Comparison of ENCODE assay signal across 27 cellular contexts in the genomic region with DNA sequence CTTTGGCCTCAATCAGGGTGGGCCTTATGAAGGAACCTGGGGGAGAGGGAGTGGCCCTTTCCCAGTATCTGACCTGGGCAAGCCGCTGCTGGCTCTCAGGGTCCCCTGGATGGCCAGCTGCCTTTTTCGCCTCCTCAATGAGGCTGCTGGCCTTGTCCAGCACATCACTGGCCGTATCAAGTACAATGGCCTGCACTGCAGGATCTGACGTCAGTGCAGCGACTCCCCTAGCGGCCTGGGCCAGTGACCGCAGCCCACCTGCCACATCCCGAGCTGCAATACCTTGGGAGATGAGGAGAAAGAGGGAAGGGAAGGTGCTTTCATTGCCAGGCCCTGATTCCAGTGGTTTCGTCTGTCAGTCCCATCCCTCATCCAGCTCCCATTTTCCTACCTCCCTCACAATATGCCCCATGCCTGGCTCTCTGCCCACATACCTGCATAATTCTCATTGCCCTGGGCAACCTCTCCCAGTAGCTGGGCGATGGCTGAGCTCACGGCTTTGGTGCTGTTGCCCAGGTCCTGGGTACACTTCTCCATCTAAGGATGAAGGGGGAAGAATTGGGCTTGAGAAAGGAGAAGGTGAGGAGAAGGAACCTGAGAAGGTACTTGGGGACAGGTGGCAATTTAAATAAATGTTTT. TPM values are rescaled to one million over a fixed set of nuclear protein-coding genes. Genes with fewer than 3 reads are reported as not detected.
DNase-seq lines count a peak whose midpoint lies in the region; ATAC-seq, FAIRE-seq and TF ChIP-seq lines count a peak whose summit lies in the region.
"Had no signal": no experiment of that assay in that cellular context is flagged by ENCODE, and none has a peak within 500 bp of the region (broad histone marks: within the 10 kb centered on the region; RNA-seq: fewer than 3 reads in every experiment).

No MANE protein-coding gene starts in this region.

- POLR2A ChIA-PET in K562 (lab: Yijun Ruan, JAX), result interaction anchor here (0.6 to 2.5 kb wide), 7 partner anchors 9 to 752 kb away, joined by 3 to 17 read pairs (median 4); a partner anchor contains a TSS

- peak overlapping the region; percentile 66 to 83 for H3K27ac Mint-ChIP-seq in activated naive CD4-positive, alpha-beta T cell treated with anti-CD3 and anti-CD28 coated beads, Interleukin-2, amount 50 U/mL, for 72 hours
- H3K27ac Mint-ChIP-seq: activated CD8-positive, alpha-beta T cell treated with anti-CD3 and anti-CD28 coated beads, Interleukin-2, amount 10 ng/mL, durations not matched to agents 7 days and 5 days; brain; CD4-positive, CD25-positive, alpha-beta regulatory T cell had no signal

- H3K27ac ChIP-seq in K562 (ENCODE audit: extremely low read depth, low read depth, low read length), result no peak overlapping the region
- H3K27ac ChIP-seq in aorta (ENCODE audit: low read depth in 1 of 2, low read length in 2 of 2), result no peak overlapping the region
- H3K27ac ChIP-seq: epithelial cell of prostate, prostate gland, testis, uterus had no signal

- CTCF ChIA-PET in K562 (lab: Yijun Ruan, JAX; ENCODE audit: low intra/inter-chr PET ratio), result no interaction called here

- H3K36me3 ChIP-seq in K562 (ENCODE audit: control insufficient read depth, insufficient read depth, low read length), result peaks cover 90% of the 10 kb centered on the region; the same call in 2 of the 3 replicates
- peaks cover 17 to 49% of the 10 kb centered on the region in 2 donors for H3K36me3 ChIP-seq in aorta (ENCODE audit: control insufficient read depth in 1 of 2, insufficient read depth in 2 of 2, low read length in 1 of 2)
- H3K36me3 ChIP-seq: uterus had no signal

- no peak for DNase-seq in activated naive CD4-positive, alpha-beta T cell treated with anti-CD3 and anti-CD28 coated beads, Interleukin-2, amount 50 U/mL, for 72 hours (ENCODE audit: low spot score in 2 of 2)
- DNase-seq in activated naive CD4-positive, alpha-beta T cell (lab: John Stamatoyannopoulos, UW), result no peak
- DNase-seq in K562 (ENCODE audit: extremely low read depth in 1 of 4, low spot score in 3 of 4), result no peak
- peak; percentile 62 for DNase-seq in mesenteric fat pad (ENCODE audit: low spot score)
- DNase-seq in aorta, result peak; percentile 21 to 55
- no peak for DNase-seq in LoVo (ENCODE audit: low spot score)
- DNase-seq: activated CD4-positive, alpha-beta T cell treated with anti-CD3 and anti-CD28 coated beads for 1 hour; activated CD8-positive, alpha-beta T cell treated with anti-CD3 and anti-CD28 coated beads, Interleukin-2, amount 10 ng/mL, durations not matched to agents 7 days and 5 days; activated gamma-delta T cell treated with Interleukin-2 at 50 U/mL for 16 hours; activated T-cell treated with anti-CD3 and anti-CD28 coated beads for 4 hours; CD4-positive, CD25-positive, alpha-beta regulatory T cell; MG63; NCI-H1417; NCI-H2081 treated with DMSO at 0.1 percent for 48 hours; NCI-H774; stimulated activated CD4-positive, alpha-beta T cell treated with anti-CD3 and anti-CD28 coated beads, Interleukin-15, amount 100 ng/mL, for 24 hours; stimulated activated naive CD4-positive, alpha-beta T cell treated with Interleukin-2 at 50 U/mL for 16 hours; testis; uterus had no signal

- no peak for TF ChIP-seq POLR2A in K562 (conservative IDR thresholded peaks at IDR 0.05)

- H3K9ac ChIP-seq in K562 (ENCODE audit: insufficient read depth in 1 of 2, low read depth in 2 of 2, low read length in 2 of 2), result no peak overlapping the region

- H3K4me2 ChIP-seq in K562 (ENCODE audit: insufficient read depth, low read length), result no peak overlapping the region

- TF ChIP-seq RAD21 in K562 (CRISPR knock-in tag; conservative IDR thresholded peaks at IDR 0.05 in 1 of 2, IDR thresholded peaks at IDR 0.05 in 1 of 2), result no peak

- ATAC-seq in activated naive CD4-positive, alpha-beta T cell treated with anti-CD3 and anti-CD28 coated beads, Interleukin-2, amount 50 U/mL, for 72 hours, result no peak
- ATAC-seq in K562 (no peak), aorta (ENCODE audit: low FRiP score) (no peak), GM21367 (IDR thresholded peaks at IDR 0.05; ENCODE audit: unreplicated experiment) (no peak), GM19035 (IDR thresholded peaks at IDR 0.05; ENCODE audit: unreplicated experiment) (no peak)
- ATAC-seq: activated CD8-positive, alpha-beta T cell treated with anti-CD3 and anti-CD28 coated beads, Interleukin-2, amount 10 ng/mL, durations not matched to agents 7 days and 5 days had no signal

- H3K9me1 ChIP-seq in K562 (ENCODE audit: control insufficient read depth, insufficient read depth, low read length), result no peaks in the 10 kb centered on the region

- H3K9me3 ChIP-seq in K562 (replicated peaks; ENCODE audit: control insufficient read depth, insufficient read depth, low read depth, low read length), result no peaks in the 10 kb centered on the region
- no peaks in the 10 kb centered on the region for H3K9me3 ChIP-seq in aorta (ENCODE audit: control insufficient read depth, low read length)
- H3K9me3 ChIP-seq: MG63, prostate gland, testis, uterus had no signal

- no TSS peak for BruUV-seq in K562 (replicated peaks; lab: Mats Ljungman, UMichigan)

- H3K9me3 Mint-ChIP-seq in activated naive CD4-positive, alpha-beta T cell treated with anti-CD3 and anti-CD28 coated beads, Interleukin-2, amount 50 U/mL, for 72 hours, result no peaks in the 10 kb centered on the region
- H3K9me3 Mint-ChIP-seq: brain; CD4-positive, CD25-positive, alpha-beta regulatory T cell had no signal

- H3K4me3 ChIP-seq in K562 (no peak overlapping the region), aorta (ENCODE audit: low read length in 2 of 2) (no peak overlapping the region)
- H3K4me3 ChIP-seq: MG63, prostate gland, testis, uterus had no signal

- no peak overlapping the region for H2AFZ ChIP-seq in K562 (ENCODE audit: low read depth, low read length)

- H3K4me1 ChIP-seq in K562 (replicated peaks in 1 of 2; ENCODE audit: control insufficient read depth in 2 of 2, insufficient read depth in 2 of 2, low read length in 2 of 2) (no peaks in the 10 kb centered on the region), aorta (ENCODE audit: control insufficient read depth in 1 of 2, insufficient read depth in 2 of 2, low read length in 2 of 2) (no peaks in the 10 kb centered on the region)
- H3K4me1 ChIP-seq: prostate gland, testis, uterus had no signal

- no peak for FAIRE-seq in K562 (lab: Jason Lieb, UNC)
- FAIRE-seq: A204.1, D721Med, TTC549 had no signal

- no peaks in the 10 kb centered on the region for H3K27me3 ChIP-seq in K562 (ENCODE audit: control insufficient read depth in 2 of 2, insufficient read depth in 2 of 2, low read length in 2 of 2)
- no peaks in the 10 kb centered on the region for H3K27me3 ChIP-seq in aorta (ENCODE audit: control insufficient read depth in 1 of 2, insufficient read depth in 2 of 2, low read length in 1 of 2)
- H3K27me3 ChIP-seq: MG63, testis, uterus had no signal

- no peaks in the 10 kb centered on the region for H3K79me2 ChIP-seq in K562 (ENCODE audit: control insufficient read depth, insufficient read depth, low read length)

- in situ Hi-C loops in K562 (cut with MboI), result no loop called here

- WGBS in K562 (ENCODE audit: insufficient coverage, low coverage, missing lambda C conversion rate), result 92% methylated on average over 10 of the region's 11 CpGs
- 78 to 84% methylated on average over 11 of the region's 11 CpGs for WGBS in aorta, 2 donors

- H4K20me1 ChIP-seq in K562 (replicated peaks; ENCODE audit: control insufficient read depth, insufficient read depth, low read length), result no peaks in the 10 kb centered on the region

- intact Hi-C loops in K562 (cut with micrococcal nuclease), result no loop called here
- intact Hi-C loops in aorta (cut with DNase I), result no loop called here

- H3K36me3 Mint-ChIP-seq in activated naive CD4-positive, alpha-beta T cell treated with anti-CD3 and anti-CD28 coated beads, Interleukin-2, amount 50 U/mL, for 72 hours, result peaks cover 34 to 54% of the 10 kb centered on the region in 2 donors

- TF ChIP-seq CTCF in K562 (IDR thresholded peaks at IDR 0.05 in 2 of 3, conservative IDR thresholded peaks at IDR 0.05 in 1 of 3; ENCODE audit: insufficient read depth in 2 of 3, low read depth in 1 of 3, low read length in 3 of 3), result no peak

- TF ChIP-seq EP300 in K562 (IDR thresholded peaks at IDR 0.05; ENCODE audit: low read length), result no peak

RNA-seq across cellular contexts. Expression of a gene that starts 19.1 kb away (rescaled TPM):
- total RNA-seq in activated naive CD4-positive, alpha-beta T cell treated with anti-CD3 and anti-CD28 coated beads, Interleukin-2, amount 50 U/mL, for 72 hours, result 100 to 1,000 TPM; 234 to 334 TPM
- 276 and 411 TPM in 2 replicates for total RNA-seq in K562 (2011; cell fraction: chromatin; rRNA removed; ENCODE audit: low replicate concordance)
- total RNA-seq in K562 (2011; cell fraction: nucleolus; rRNA removed), result 190 and 200 TPM in 2 replicates
- total RNA-seq in K562 (2011; cell fraction: nucleoplasm; rRNA removed), result 167 and 186 TPM in 2 replicates
- 94.3 and 121 TPM in 2 replicates for total RNA-seq in K562 (2014; rRNA removed)
- 40.9 and 44.0 TPM in 2 replicates for total RNA-seq in K562 (2014; rRNA removed; fragmentation: Illumina TruSeq; extraction: Trizol)
- total RNA-seq in K562 (2015; rRNA removed; fragmentation: Illumina TruSeq; extraction: Trizol), result 49.4 and 50.7 TPM in 2 replicates
- 201 and 240 TPM in 2 replicates for total RNA-seq in K562 (2021)
- 54.8 and 98.5 TPM in 2 replicates for polyA plus RNA-seq in K562 (2011; rRNA removed)
- 49.0 and 84.8 TPM in 2 replicates for polyA plus RNA-seq in K562 (2011; cell fraction: cytosol; rRNA removed)
- polyA plus RNA-seq in K562 (2011; cell fraction: nucleus; rRNA removed), result 81.3 and 128 TPM in 2 replicates
- polyA plus RNA-seq in K562 (2012), result 116 and 190 TPM in 2 replicates
- polyA plus RNA-seq in K562 (2014; fragmentation: Illumina TruSeq; extraction: Trizol), result 75.1 and 98.7 TPM in 2 replicates
- polyA plus RNA-seq in K562 (2014; fragmentation: Nextera tagmentation; extraction: Ambion mirVana), result 10 to 100 TPM in 1 of 2 experiments, 1 to 10 TPM in 1; 3.6 to 10.2 TPM
- polyA plus RNA-seq in K562 (2014; rRNA removed), result 49.2 and 72.0 TPM in 2 replicates
- 190 and 196 TPM in 2 replicates for polyA minus RNA-seq in K562 (2011; rRNA and poly(A)+ RNA removed)
- 278 and 355 TPM in 2 replicates for polyA minus RNA-seq in K562 (2011; cell fraction: cytosol; rRNA and poly(A)+ RNA removed)
- 62.3 and 63.3 TPM in 2 replicates for polyA minus RNA-seq in K562 (2011; cell fraction: nucleus; rRNA and poly(A)+ RNA removed)
- total RNA-seq in mesenteric fat pad, result 622 TPM
- 1,000 to 10,000 TPM in 1 of 2 donors, 100 to 1,000 TPM in 1; 735 to 1,271 TPM for total RNA-seq in aorta
- polyA plus RNA-seq in aorta, result 100 to 1,000 TPM; 160 to 382 TPM

RNA-seq across cellular contexts. Expression of a gene that starts 19.6 kb away (rescaled TPM):
- total RNA-seq in activated naive CD4-positive, alpha-beta T cell treated with anti-CD3 and anti-CD28 coated beads, Interleukin-2, amount 50 U/mL, for 72 hours, result 10 to 100 TPM; 22.8 to 25.3 TPM
- total RNA-seq in K562 (2011; cell fraction: chromatin; rRNA removed; ENCODE audit: low replicate concordance), result 13.6 and 27.1 TPM in 2 replicates
- total RNA-seq in K562 (2011; cell fraction: nucleolus; rRNA removed), result 20.3 and 23.0 TPM in 2 replicates
- total RNA-seq in K562 (2011; cell fraction: nucleoplasm; rRNA removed), result 14.0 and 18.6 TPM in 2 replicates
- total RNA-seq in K562 (2014; rRNA removed) (18.3 and 19.3 TPM in 2 replicates), K562 (2014; rRNA removed; fragmentation: Illumina TruSeq; extraction: Trizol) (10.6 and 10.8 TPM in 2 replicates), K562 (2015; rRNA removed; fragmentation: Illumina TruSeq; extraction: Trizol) (13.1 and 14.9 TPM in 2 replicates), K562 (2021) (16.5 and 17.0 TPM in 2 replicates), mesenteric fat pad (42.5 TPM), aorta (10 to 100 TPM; 39.5 to 51.3 TPM)
- polyA plus RNA-seq in K562 (2011; rRNA removed) (8.1 and 9.4 TPM in 2 replicates), K562 (2014; fragmentation: Illumina TruSeq; extraction: Trizol) (17.1 and 18.3 TPM in 2 replicates), K562 (2014; fragmentation: Nextera tagmentation; extraction: Ambion mirVana) (1 to 10 TPM; 5.7 to 9.4 TPM), K562 (2014; rRNA removed) (15.3 TPM in 2 replicates), aorta (10 to 100 TPM; 46.2 to 62.0 TPM)
- 7.9 and 14.4 TPM in 2 replicates for polyA plus RNA-seq in K562 (2011; cell fraction: cytosol; rRNA removed)
- polyA plus RNA-seq in K562 (2011; cell fraction: nucleus; rRNA removed), result 16.5 and 20.0 TPM in 2 replicates
- polyA plus RNA-seq in K562 (2012), result 14.9 and 23.7 TPM in 2 replicates
- polyA minus RNA-seq in K562 (2011; rRNA and poly(A)+ RNA removed), result 4.0 and 4.5 TPM in 2 replicates
- 4.2 and 4.7 TPM in 2 replicates for polyA minus RNA-seq in K562 (2011; cell fraction: cytosol; rRNA and poly(A)+ RNA removed)
- polyA minus RNA-seq in K562 (2011; cell fraction: nucleus; rRNA and poly(A)+ RNA removed), result 7.4 and 7.9 TPM in 2 replicates

RNA-seq across cellular contexts. Expression of a gene that starts 23.2 kb away (rescaled TPM):
- total RNA-seq in activated naive CD4-positive, alpha-beta T cell treated with anti-CD3 and anti-CD28 coated beads, Interleukin-2, amount 50 U/mL, for 72 hours, result 1 to 10 TPM; 5.2 to 9.3 TPM
- 40.2 and 54.0 TPM in 2 replicates for total RNA-seq in K562 (2011; cell fraction: chromatin; rRNA removed; ENCODE audit: low replicate concordance)
- 25.3 and 29.3 TPM in 2 replicates for total RNA-seq in K562 (2011; cell fraction: nucleolus; rRNA removed)
- 34.5 and 39.0 TPM in 2 replicates for total RNA-seq in K562 (2011; cell fraction: nucleoplasm; rRNA removed)
- total RNA-seq in K562 (2014; rRNA removed), result 4.5 TPM in 2 replicates
- 1.7 and 1.8 TPM in 2 replicates for total RNA-seq in K562 (2014; rRNA removed; fragmentation: Illumina TruSeq; extraction: Trizol)
- total RNA-seq in K562 (2015; rRNA removed; fragmentation: Illumina TruSeq; extraction: Trizol), result 2.9 and 3.3 TPM in 2 replicates
- total RNA-seq in K562 (2021), result 6.9 and 9.1 TPM in 2 replicates
- polyA plus RNA-seq in K562 (2011; rRNA removed), result 4.6 and 7.9 TPM in 2 replicates
- 1.1 and 2.0 TPM in 2 replicates for polyA plus RNA-seq in K562 (2011; cell fraction: cytosol; rRNA removed)
- 63.3 and 81.9 TPM in 2 replicates for polyA plus RNA-seq in K562 (2011; cell fraction: nucleus; rRNA removed)
- 7.8 and 11.9 TPM in 2 replicates for polyA plus RNA-seq in K562 (2012)
- polyA plus RNA-seq in K562 (2014; fragmentation: Illumina TruSeq; extraction: Trizol), result 4.9 and 5.2 TPM in 2 replicates
- polyA plus RNA-seq in K562 (2014; fragmentation: Nextera tagmentation; extraction: Ambion mirVana), result under 1 TPM; 0.28 to 0.56 TPM
- polyA plus RNA-seq in K562 (2014; rRNA removed), result 9.8 and 16.1 TPM in 2 replicates
- 0.91 and 1.3 TPM in 2 replicates for polyA minus RNA-seq in K562 (2011; rRNA and poly(A)+ RNA removed)
- 2.1 and 5.4 TPM in 2 replicates for polyA minus RNA-seq in K562 (2011; cell fraction: cytosol; rRNA and poly(A)+ RNA removed)
- polyA minus RNA-seq in K562 (2011; cell fraction: nucleus; rRNA and poly(A)+ RNA removed), result 5.0 and 5.3 TPM in 2 replicates
- 244 TPM for total RNA-seq in mesenteric fat pad
- 1,000 to 10,000 TPM; 1,614 to 5,973 TPM for total RNA-seq in aorta
- polyA plus RNA-seq in aorta, result 1,000 to 10,000 TPM; 7,224 to 9,377 TPM
- polyA plus RNA-seq: CD4-positive, CD25-positive, alpha-beta regulatory T cell had no signal

RNA-seq across cellular contexts. Expression of a gene that starts 36.1 kb away (rescaled TPM):
- 10 to 100 TPM; 23.4 to 57.6 TPM for total RNA-seq in activated naive CD4-positive, alpha-beta T cell treated with anti-CD3 and anti-CD28 coated beads, Interleukin-2, amount 50 U/mL, for 72 hours
- 274 and 418 TPM in 2 replicates for total RNA-seq in K562 (2011; cell fraction: chromatin; rRNA removed; ENCODE audit: low replicate concordance)
- total RNA-seq in K562 (2011; cell fraction: nucleolus; rRNA removed), result 163 and 173 TPM in 2 replicates
- total RNA-seq in K562 (2011; cell fraction: nucleoplasm; rRNA removed), result 160 and 174 TPM in 2 replicates
- total RNA-seq in K562 (2014; rRNA removed), result 28.5 and 32.6 TPM in 2 replicates
- total RNA-seq in K562 (2014; rRNA removed; fragmentation: Illumina TruSeq; extraction: Trizol), result 27.2 and 29.3 TPM in 2 replicates
- total RNA-seq in K562 (2015; rRNA removed; fragmentation: Illumina TruSeq; extraction: Trizol), result 32.1 and 32.7 TPM in 2 replicates
- total RNA-seq in K562 (2021), result 39.4 and 45.0 TPM in 2 replicates
- polyA plus RNA-seq in K562 (2011; rRNA removed), result 42.2 and 58.0 TPM in 2 replicates
- polyA plus RNA-seq in K562 (2011; cell fraction: cytosol; rRNA removed), result 37.5 and 42.3 TPM in 2 replicates
- 311 and 346 TPM in 2 replicates for polyA plus RNA-seq in K562 (2011; cell fraction: nucleus; rRNA removed)
- 41.0 and 65.6 TPM in 2 replicates for polyA plus RNA-seq in K562 (2012)
- 38.4 and 40.3 TPM in 2 replicates for polyA plus RNA-seq in K562 (2014; fragmentation: Illumina TruSeq; extraction: Trizol)
- polyA plus RNA-seq in K562 (2014; fragmentation: Nextera tagmentation; extraction: Ambion mirVana), result 10 to 100 TPM; 14.1 to 24.3 TPM
- polyA plus RNA-seq in K562 (2014; rRNA removed), result 60.4 and 63.2 TPM in 2 replicates
- 47.8 and 48.8 TPM in 2 replicates for polyA minus RNA-seq in K562 (2011; rRNA and poly(A)+ RNA removed)
- polyA minus RNA-seq in K562 (2011; cell fraction: cytosol; rRNA and poly(A)+ RNA removed), result 12.4 and 17.6 TPM in 2 replicates
- 56.4 and 96.6 TPM in 2 replicates for polyA minus RNA-seq in K562 (2011; cell fraction: nucleus; rRNA and poly(A)+ RNA removed)
- 54.5 TPM for total RNA-seq in mesenteric fat pad
- total RNA-seq in aorta, result 10 to 100 TPM; 83.8 to 83.9 TPM
- 100 to 1,000 TPM in 1 of 2 donors, 10 to 100 TPM in 1; 18.5 to 122 TPM for polyA plus RNA-seq in aorta

RNA-seq across cellular contexts. Expression of a gene that starts 36.2 kb away (rescaled TPM):
- 10 to 100 TPM; 18.4 to 35.1 TPM for total RNA-seq in activated naive CD4-positive, alpha-beta T cell treated with anti-CD3 and anti-CD28 coated beads, Interleukin-2, amount 50 U/mL, for 72 hours
- total RNA-seq in K562 (2011; cell fraction: chromatin; rRNA removed; ENCODE audit: low replicate concordance), result 17.9 and 29.7 TPM in 2 replicates
- total RNA-seq in K562 (2011; cell fraction: nucleolus; rRNA removed), result 15.4 and 17.2 TPM in 2 replicates
- total RNA-seq in K562 (2011; cell fraction: nucleoplasm; rRNA removed), result 21.6 and 28.2 TPM in 2 replicates
- total RNA-seq in K562 (2014; rRNA removed), result 6.5 and 7.5 TPM in 2 replicates
- total RNA-seq in K562 (2014; rRNA removed; fragmentation: Illumina TruSeq; extraction: Trizol), result 6.5 and 7.0 TPM in 2 replicates
- 6.5 and 6.7 TPM in 2 replicates for total RNA-seq in K562 (2015; rRNA removed; fragmentation: Illumina TruSeq; extraction: Trizol)
- total RNA-seq in K562 (2021), result 12.3 and 13.8 TPM in 2 replicates
- polyA plus RNA-seq in K562 (2011; rRNA removed), result 10.1 and 11.0 TPM in 2 replicates
- 9.1 and 9.6 TPM in 2 replicates for polyA plus RNA-seq in K562 (2011; cell fraction: cytosol; rRNA removed)
- polyA plus RNA-seq in K562 (2011; cell fraction: nucleus; rRNA removed), result 21.5 and 24.4 TPM in 2 replicates
- polyA plus RNA-seq in K562 (2012), result 8.2 and 8.9 TPM in 2 replicates
- polyA plus RNA-seq in K562 (2014; fragmentation: Illumina TruSeq; extraction: Trizol), result 9.8 and 10.7 TPM in 2 replicates
- polyA plus RNA-seq in K562 (2014; fragmentation: Nextera tagmentation; extraction: Ambion mirVana), result under 1 TPM; 0.42 to 0.95 TPM
- polyA plus RNA-seq in K562 (2014; rRNA removed), result 6.9 and 7.9 TPM in 2 replicates
- 10.7 and 13.3 TPM in 2 replicates for polyA minus RNA-seq in K562 (2011; rRNA and poly(A)+ RNA removed)
- 4.7 and 7.2 TPM in 2 replicates for polyA minus RNA-seq in K562 (2011; cell fraction: cytosol; rRNA and poly(A)+ RNA removed)
- polyA minus RNA-seq in K562 (2011; cell fraction: nucleus; rRNA and poly(A)+ RNA removed), result 11.0 and 16.7 TPM in 2 replicates
- 25.0 TPM for total RNA-seq in mesenteric fat pad
- total RNA-seq in aorta, result 10 to 100 TPM; 30.0 to 32.4 TPM
- 10 to 100 TPM; 11.0 to 13.0 TPM for polyA plus RNA-seq in aorta

Comparison
In these comparisons a context has a peak if more than half of its experiments do, and no peak if none do; other contexts are left out.
1. DNase-seq: peak in mesenteric fat pad (single experiment) and aorta (2 of 2); none in activated naive CD4-positive, alpha-beta T cell treated with anti-CD3 and anti-CD28 coated beads, Interleukin-2, amount 50 U/mL, for 72 hours (0 of 2), activated naive CD4-positive, alpha-beta T cell (0 of 4), K562 (0 of 4) and LoVo (single experiment).